In the genomic region with DNA sequence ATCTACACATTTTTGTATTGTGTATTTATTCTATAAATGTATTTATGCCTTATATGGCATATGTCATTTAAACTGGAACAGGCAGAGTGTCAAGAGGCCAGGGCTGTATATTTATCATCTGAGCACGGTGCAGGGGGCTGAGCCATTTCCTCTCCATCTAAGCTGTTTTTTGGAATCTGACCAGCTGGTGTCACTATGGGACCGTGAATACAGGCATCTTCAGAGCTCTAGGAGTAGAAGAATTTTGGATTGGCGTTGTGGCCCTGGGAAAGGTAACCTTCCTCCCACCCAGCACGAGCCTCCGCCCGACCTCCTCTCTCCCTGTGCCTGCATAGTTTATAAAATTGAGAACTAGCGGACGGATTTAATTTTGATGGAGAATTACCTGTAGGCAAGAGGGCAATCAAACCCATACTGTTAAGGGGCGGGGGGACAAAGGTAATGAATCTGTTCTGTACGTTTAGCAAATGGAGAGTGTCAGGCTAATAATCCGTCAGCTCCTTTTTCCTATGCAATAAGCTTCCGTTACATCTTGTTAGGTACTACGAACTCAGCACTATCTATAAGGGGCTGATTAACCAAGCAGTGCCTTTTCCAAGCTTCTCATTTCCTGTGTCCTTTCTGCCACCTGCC, we compare ENCODE assay signal across 1 cellular context.
TF ChIP-seq lines count a peak whose summit lies in the region.

No MANE protein-coding gene starts in this region.

TF ChIP-seq in GM23338, 12 proteins besides CTCF, POLR2A, EP300 and RAD21:
- TF ChIP-seq, protein P1, sequence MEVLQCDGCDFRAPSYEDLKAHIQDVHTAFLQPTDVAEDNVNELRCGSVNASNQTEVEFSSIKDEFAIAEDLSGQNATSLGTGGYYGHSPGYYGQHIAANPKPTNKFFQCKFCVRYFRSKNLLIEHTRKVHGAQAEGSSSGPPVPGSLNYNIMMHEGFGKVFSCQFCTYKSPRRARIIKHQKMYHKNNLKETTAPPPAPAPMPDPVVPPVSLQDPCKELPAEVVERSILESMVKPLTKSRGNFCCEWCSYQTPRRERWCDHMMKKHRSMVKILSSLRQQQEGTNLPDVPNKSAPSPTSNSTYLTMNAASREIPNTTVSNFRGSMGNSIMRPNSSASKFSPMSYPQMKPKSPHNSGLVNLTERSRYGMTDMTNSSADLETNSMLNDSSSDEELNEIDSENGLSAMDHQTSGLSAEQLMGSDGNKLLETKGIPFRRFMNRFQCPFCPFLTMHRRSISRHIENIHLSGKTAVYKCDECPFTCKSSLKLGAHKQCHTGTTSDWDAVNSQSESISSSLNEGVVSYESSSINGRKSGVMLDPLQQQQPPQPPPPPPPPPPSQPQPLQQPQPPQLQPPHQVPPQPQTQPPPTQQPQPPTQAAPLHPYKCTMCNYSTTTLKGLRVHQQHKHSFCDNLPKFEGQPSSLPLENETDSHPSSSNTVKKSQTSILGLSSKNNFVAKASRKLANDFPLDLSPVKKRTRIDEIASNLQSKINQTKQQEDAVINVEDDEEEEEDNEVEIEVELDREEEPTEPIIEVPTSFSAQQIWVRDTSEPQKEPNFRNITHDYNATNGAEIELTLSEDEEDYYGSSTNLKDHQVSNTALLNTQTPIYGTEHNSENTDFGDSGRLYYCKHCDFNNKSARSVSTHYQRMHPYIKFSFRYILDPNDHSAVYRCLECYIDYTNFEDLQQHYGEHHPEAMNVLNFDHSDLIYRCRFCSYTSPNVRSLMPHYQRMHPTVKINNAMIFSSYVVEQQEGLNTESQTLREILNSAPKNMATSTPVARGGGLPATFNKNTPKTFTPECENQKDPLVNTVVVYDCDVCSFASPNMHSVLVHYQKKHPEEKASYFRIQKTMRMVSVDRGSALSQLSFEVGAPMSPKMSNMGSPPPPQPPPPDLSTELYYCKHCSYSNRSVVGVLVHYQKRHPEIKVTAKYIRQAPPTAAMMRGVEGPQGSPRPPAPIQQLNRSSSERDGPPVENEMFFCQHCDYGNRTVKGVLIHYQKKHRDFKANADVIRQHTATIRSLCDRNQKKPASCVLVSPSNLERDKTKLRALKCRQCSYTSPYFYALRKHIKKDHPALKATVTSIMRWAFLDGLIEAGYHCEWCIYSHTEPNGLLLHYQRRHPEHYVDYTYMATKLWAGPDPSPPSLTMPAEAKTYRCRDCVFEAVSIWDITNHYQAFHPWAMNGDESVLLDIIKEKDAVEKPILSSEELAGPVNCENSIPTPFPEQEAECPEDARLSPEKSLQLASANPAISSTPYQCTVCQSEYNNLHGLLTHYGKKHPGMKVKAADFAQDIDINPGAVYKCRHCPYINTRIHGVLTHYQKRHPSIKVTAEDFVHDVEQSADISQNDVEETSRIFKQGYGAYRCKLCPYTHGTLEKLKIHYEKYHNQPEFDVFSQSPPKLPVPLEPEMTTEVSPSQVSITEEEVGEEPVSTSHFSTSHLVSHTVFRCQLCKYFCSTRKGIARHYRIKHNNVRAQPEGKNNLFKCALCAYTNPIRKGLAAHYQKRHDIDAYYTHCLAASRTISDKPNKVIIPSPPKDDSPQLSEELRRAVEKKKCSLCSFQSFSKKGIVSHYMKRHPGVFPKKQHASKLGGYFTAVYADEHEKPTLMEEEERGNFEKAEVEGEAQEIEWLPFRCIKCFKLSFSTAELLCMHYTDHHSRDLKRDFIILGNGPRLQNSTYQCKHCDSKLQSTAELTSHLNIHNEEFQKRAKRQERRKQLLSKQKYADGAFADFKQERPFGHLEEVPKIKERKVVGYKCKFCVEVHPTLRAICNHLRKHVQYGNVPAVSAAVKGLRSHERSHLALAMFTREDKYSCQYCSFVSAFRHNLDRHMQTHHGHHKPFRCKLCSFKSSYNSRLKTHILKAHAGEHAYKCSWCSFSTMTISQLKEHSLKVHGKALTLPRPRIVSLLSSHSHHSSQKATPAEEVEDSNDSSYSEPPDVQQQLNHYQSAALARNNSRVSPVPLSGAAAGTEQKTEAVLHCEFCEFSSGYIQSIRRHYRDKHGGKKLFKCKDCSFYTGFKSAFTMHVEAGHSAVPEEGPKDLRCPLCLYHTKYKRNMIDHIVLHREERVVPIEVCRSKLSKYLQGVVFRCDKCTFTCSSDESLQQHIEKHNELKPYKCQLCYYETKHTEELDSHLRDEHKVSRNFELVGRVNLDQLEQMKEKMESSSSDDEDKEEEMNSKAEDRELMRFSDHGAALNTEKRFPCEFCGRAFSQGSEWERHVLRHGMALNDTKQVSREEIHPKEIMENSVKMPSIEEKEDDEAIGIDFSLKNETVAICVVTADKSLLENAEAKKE (CRISPR knock-in tag; IDR thresholded peaks at IDR 0.05): no peak
- TF ChIP-seq CREB1 (CRISPR knock-in tag; IDR thresholded peaks at IDR 0.05; ENCODE audit: low read depth) (no peak), ZNF331 (CRISPR knock-in tag; IDR thresholded peaks at IDR 0.05; ENCODE audit: low read depth) (no peak), ZNF114 (CRISPR knock-in tag; IDR thresholded peaks at IDR 0.05) (no peak), NANOG (IDR thresholded peaks at IDR 0.05; ENCODE audit: borderline replicate concordance) (no peak), STAT1 (IDR thresholded peaks at IDR 0.05; ENCODE audit: unreplicated experiment) (no peak), POLR2AphosphoS5 (IDR thresholded peaks at IDR 0.05; ENCODE audit: low read depth) (no peak), EZH2phosphoT487 (IDR thresholded peaks at IDR 0.05; ENCODE audit: unreplicated experiment) (no peak), JUNB (IDR thresholded peaks at IDR 0.05; ENCODE audit: unreplicated experiment) (no peak), EZH2 (IDR thresholded peaks at IDR 0.05; ENCODE audit: low read depth, unreplicated experiment) (no peak)
- TF ChIP-seq, protein P2, sequence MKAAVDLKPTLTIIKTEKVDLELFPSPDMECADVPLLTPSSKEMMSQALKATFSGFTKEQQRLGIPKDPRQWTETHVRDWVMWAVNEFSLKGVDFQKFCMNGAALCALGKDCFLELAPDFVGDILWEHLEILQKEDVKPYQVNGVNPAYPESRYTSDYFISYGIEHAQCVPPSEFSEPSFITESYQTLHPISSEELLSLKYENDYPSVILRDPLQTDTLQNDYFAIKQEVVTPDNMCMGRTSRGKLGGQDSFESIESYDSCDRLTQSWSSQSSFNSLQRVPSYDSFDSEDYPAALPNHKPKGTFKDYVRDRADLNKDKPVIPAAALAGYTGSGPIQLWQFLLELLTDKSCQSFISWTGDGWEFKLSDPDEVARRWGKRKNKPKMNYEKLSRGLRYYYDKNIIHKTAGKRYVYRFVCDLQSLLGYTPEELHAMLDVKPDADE (IDR thresholded peaks at IDR 0.05): no peak
- TF ChIP-seq, protein P3, sequence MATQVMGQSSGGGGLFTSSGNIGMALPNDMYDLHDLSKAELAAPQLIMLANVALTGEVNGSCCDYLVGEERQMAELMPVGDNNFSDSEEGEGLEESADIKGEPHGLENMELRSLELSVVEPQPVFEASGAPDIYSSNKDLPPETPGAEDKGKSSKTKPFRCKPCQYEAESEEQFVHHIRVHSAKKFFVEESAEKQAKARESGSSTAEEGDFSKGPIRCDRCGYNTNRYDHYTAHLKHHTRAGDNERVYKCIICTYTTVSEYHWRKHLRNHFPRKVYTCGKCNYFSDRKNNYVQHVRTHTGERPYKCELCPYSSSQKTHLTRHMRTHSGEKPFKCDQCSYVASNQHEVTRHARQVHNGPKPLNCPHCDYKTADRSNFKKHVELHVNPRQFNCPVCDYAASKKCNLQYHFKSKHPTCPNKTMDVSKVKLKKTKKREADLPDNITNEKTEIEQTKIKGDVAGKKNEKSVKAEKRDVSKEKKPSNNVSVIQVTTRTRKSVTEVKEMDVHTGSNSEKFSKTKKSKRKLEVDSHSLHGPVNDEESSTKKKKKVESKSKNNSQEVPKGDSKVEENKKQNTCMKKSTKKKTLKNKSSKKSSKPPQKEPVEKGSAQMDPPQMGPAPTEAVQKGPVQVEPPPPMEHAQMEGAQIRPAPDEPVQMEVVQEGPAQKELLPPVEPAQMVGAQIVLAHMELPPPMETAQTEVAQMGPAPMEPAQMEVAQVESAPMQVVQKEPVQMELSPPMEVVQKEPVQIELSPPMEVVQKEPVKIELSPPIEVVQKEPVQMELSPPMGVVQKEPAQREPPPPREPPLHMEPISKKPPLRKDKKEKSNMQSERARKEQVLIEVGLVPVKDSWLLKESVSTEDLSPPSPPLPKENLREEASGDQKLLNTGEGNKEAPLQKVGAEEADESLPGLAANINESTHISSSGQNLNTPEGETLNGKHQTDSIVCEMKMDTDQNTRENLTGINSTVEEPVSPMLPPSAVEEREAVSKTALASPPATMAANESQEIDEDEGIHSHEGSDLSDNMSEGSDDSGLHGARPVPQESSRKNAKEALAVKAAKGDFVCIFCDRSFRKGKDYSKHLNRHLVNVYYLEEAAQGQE (IDR thresholded peaks at IDR 0.05; ENCODE audit: unreplicated experiment): no peak
